In genomic region chr5:73454379-73455036, GRCh38 we compare ENCODE assay signal across 8 cellular contexts. TPM values are rescaled to one million over a fixed set of nuclear protein-coding genes. Genes with fewer than 3 reads are reported as not detected.
DNase-seq lines count a peak whose midpoint lies in the region; ATAC-seq and TF ChIP-seq lines count a peak whose summit lies in the region.

No MANE protein-coding gene starts in this region.

- no peaks in the 10 kb centered on the region for H3K9me2 ChIP-seq in GM23338 (ENCODE audit: insufficient read depth)

- peaks cover 19% of the 10 kb centered on the region for H3K4me1 ChIP-seq in GM23338 (ENCODE audit: insufficient read depth)

- peak; percentile 14 to 39 for DNase-seq in activated CD4-positive, alpha-beta T cell treated with anti-CD3 and anti-CD28 coated beads for 4 hours
- DNase-seq in activated CD4-positive, alpha-beta T cell treated with anti-CD3 and anti-CD28 coated beads, Interleukin-2, amount 50 U/mL, for 4 hours, result no peak
- peak; percentile 97 for DNase-seq in GM23338 (ENCODE audit: low spot score)
- peak; percentile 86 for DNase-seq in NCI-H1436 (lab: John Stamatoyannopoulos, UW)
- DNase-seq in T-cell, result peak in 14 of 34 experiments; percentile 10 to 41 (median 30)
- DNase-seq in epithelial cell of esophagus (ENCODE audit: low read depth), result peak; percentile 84
- DNase-seq in nephron progenitor cell, result peak; percentile 68
- no peak for DNase-seq in amygdala (lab: John Stamatoyannopoulos, UW)

- TF ChIP-seq CTCF in GM23338 (conservative IDR thresholded peaks at IDR 0.05; ENCODE audit: low read depth in 2 of 2), result peak; percentile 86
- TF ChIP-seq CTCF in epithelial cell of esophagus (IDR thresholded peaks at IDR 0.05; ENCODE audit: insufficient read depth, low read depth, low read length, missing control alignments), result peak; percentile 98
- peak; percentile 82 for TF ChIP-seq CTCF in nephron progenitor cell (IDR thresholded peaks at IDR 0.05)

- H3K27me3 Mint-ChIP-seq in GM23338 (ENCODE audit: insufficient read depth, low read depth, poor library complexity), result peaks cover 43% of the 10 kb centered on the region
- peaks cover 65 to 83% of the 10 kb centered on the region in 2 donors for H3K27me3 Mint-ChIP-seq in T-cell
- H3K27me3 Mint-ChIP-seq in nephron progenitor cell (ENCODE audit: low read depth, poor library complexity), result peaks cover 54% of the 10 kb centered on the region

- ATAC-seq in GM23338 (peak; percentile 87), T-cell (replicated peaks in 1 of 4) (peak; percentile 72 to 87 (median 76))

- H3K27ac ChIP-seq in GM23338 (ENCODE audit: low read depth), result no peak overlapping the region

- H3K36me3 Mint-ChIP-seq in GM23338 (ENCODE audit: low read depth) (no peaks in the 10 kb centered on the region; the same call in 2 of the 3 replicates), T-cell (peaks cover 5% of the 10 kb centered on the region), nephron progenitor cell (ENCODE audit: low read depth) (no peaks in the 10 kb centered on the region)

- H3K4me3 Mint-ChIP-seq in GM23338 (no peak overlapping the region), T-cell (no peak overlapping the region), nephron progenitor cell (no peak overlapping the region)

- H2AFZ ChIP-seq in GM23338, result no peak overlapping the region

- H3K4me2 ChIP-seq in GM23338, result no peak overlapping the region

- no peak overlapping the region for H3K4me3 ChIP-seq in GM23338
- H3K4me3 ChIP-seq in epithelial cell of esophagus (ENCODE audit: low read length), result no peak overlapping the region

- peaks cover 46% of the 10 kb centered on the region for H3K27me3 ChIP-seq in GM23338 (ENCODE audit: insufficient read depth)

- H3K4me1 Mint-ChIP-seq in GM23338, result peaks cover 17% of the 10 kb centered on the region; the same call in 2 of the 3 replicates
- peaks cover 5 to 9% (median 8%) of the 10 kb centered on the region in 3 donors for H3K4me1 Mint-ChIP-seq in T-cell
- peaks cover 9% of the 10 kb centered on the region for H3K4me1 Mint-ChIP-seq in nephron progenitor cell

- H3K79me2 ChIP-seq in GM23338 (replicated peaks; ENCODE audit: insufficient read depth), result no peaks in the 10 kb centered on the region

- no peaks in the 10 kb centered on the region for H4K20me1 ChIP-seq in GM23338 (replicated peaks; ENCODE audit: insufficient read depth)

- H3K27ac Mint-ChIP-seq in GM23338 (no peak overlapping the region), T-cell (no peak overlapping the region), nephron progenitor cell (no peak overlapping the region)

- no peaks in the 10 kb centered on the region for H3K36me3 ChIP-seq in GM23338 (ENCODE audit: insufficient read depth)

- no peaks in the 10 kb centered on the region; the same call in 1 of the 2 replicates for H3F3A ChIP-seq in GM23338 (replicated peaks; ENCODE audit: low read depth)

- H3K9me3 Mint-ChIP-seq in GM23338, result no peaks in the 10 kb centered on the region; the same call in 2 of the 3 replicates
- peaks cover 0 to 6% (median 0%) of the 10 kb centered on the region in 3 donors for H3K9me3 Mint-ChIP-seq in T-cell
- no peaks in the 10 kb centered on the region for H3K9me3 Mint-ChIP-seq in nephron progenitor cell

- POLR2A ChIA-PET in T-cell (lab: Charles Lee), result no interaction called here

- CTCF ChIA-PET in T-cell (lab: Charles Lee), result interaction anchor here (0.5 to 1.9 kb wide), 8 partner anchors 11 to 296 kb away, joined by 3 to 9 read pairs (median 4); no protein-coding TSS in a partner anchor

TF ChIP-seq in GM23338, 12 proteins besides CTCF, POLR2A, EP300 and RAD21:
- TF ChIP-seq CREB1 (CRISPR knock-in tag; IDR thresholded peaks at IDR 0.05; ENCODE audit: low read depth) (peak; percentile 45; the same call in 1 of the 2 replicates), ZNF114 (CRISPR knock-in tag; IDR thresholded peaks at IDR 0.05) (no peak)

RNA-seq across cellular contexts. Expression of gene FOXD1, which starts 5.9 kb away (rescaled TPM):
- total RNA-seq in GM23338 (2014; rRNA removed; shearing (Covaris generic)), result 0.12 and 0.42 TPM in 2 replicates
- 0.23 TPM in 1 of 2 replicates, not detected in the other for polyA plus RNA-seq in GM23338 (2016; fragmentation: Nextera tagmentation; extraction: Ambion mirVana)
- total RNA-seq in T-cell, result under 1 TPM in 3 of 5 donors, not detected in 2; 0.20 to 0.68 (median 0.39) TPM

RNA-seq across cellular contexts. Expression of gene BTF3, which starts 43.7 kb away (rescaled TPM):
- 472 and 506 TPM in 2 replicates for total RNA-seq in GM23338 (2014; rRNA removed; shearing (Covaris generic))
- polyA plus RNA-seq in GM23338 (2016; fragmentation: Nextera tagmentation; extraction: Ambion mirVana), result 1,033 and 1,148 TPM in 2 replicates
- total RNA-seq in T-cell, result 100 to 1,000 TPM; 585 to 688 (median 639) TPM

Comparison
In these comparisons a context has a peak if more than half of its experiments do, and no peak if none do; other contexts are left out.
1. DNase-seq: peak in activated CD4-positive, alpha-beta T cell treated with anti-CD3 and anti-CD28 coated beads for 4 hours (2 of 2), GM23338 (single experiment), NCI-H1436 (single experiment), epithelial cell of esophagus (single experiment) and nephron progenitor cell (single experiment); none in activated CD4-positive, alpha-beta T cell treated with anti-CD3 and anti-CD28 coated beads, Interleukin-2, amount 50 U/mL, for 4 hours (0 of 2) and amygdala (0 of 56).
2. Peak in every context shown above with its lines, with median percentiles within 50 percentile points of each other: CTCF ChIP-seq.